ENCODE assay signal across 8 cellular contexts in genomic region chr2:112481050-112481527, GRCh38. TPM values are rescaled to one million over a fixed set of nuclear protein-coding genes. Genes with fewer than 3 reads are reported as not detected.
A peak's percentile ranks its signal among the peaks of the same experiment; 100 is the strongest.
DNase-seq lines count a peak whose midpoint lies in the region; ATAC-seq, FAIRE-seq and TF ChIP-seq lines count a peak whose summit lies in the region.

No MANE protein-coding gene starts in this region.

- H3K9ac ChIP-seq in kidney (ENCODE audit: low read length in 2 of 2), result peak overlapping the region; percentile 37 to 71

- no peak for FAIRE-seq in kidney (lab: Jason Lieb, UNC)

- POLR2A ChIA-PET in AG04449 (lab: Yijun Ruan, JAX), result interaction anchor here (0.7 kb wide), 1 partner anchor 61 kb away, joined by 3 read pairs; no protein-coding TSS in a partner anchor

- H3K36me3 ChIP-seq in kidney (ENCODE audit: control insufficient read depth in 1 of 2, insufficient read depth in 2 of 2, low read length in 2 of 2), result no peaks in the 10 kb centered on the region

- peaks cover 8 to 10% of the 10 kb centered on the region in 2 donors for H3K4me1 ChIP-seq in kidney (ENCODE audit: control insufficient read depth in 1 of 2, insufficient read depth in 1 of 2, low read depth in 1 of 2, low read length in 2 of 2)

- TF ChIP-seq CTCF in AG04449 (IDR thresholded peaks at IDR 0.05; ENCODE audit: insufficient read depth, low read length, missing control alignments), result peak; percentile 92
- TF ChIP-seq CTCF in kidney (IDR thresholded peaks at IDR 0.05; ENCODE audit: borderline replicate concordance, extremely low read depth, insufficient read depth), result peak; percentile 82

- CTCF ChIA-PET in AG04449 (lab: Yijun Ruan, JAX), result interaction anchor here (0.7 to 3.4 kb wide), 20 partner anchors 8 to 594 kb away, joined by 3 to 21 read pairs (median 4); no protein-coding TSS in a partner anchor

- DNase-seq in AG04449 (ENCODE audit: low read depth, low spot score), result no peak
- DNase-seq in NCI-H2227 treated with DMSO at 0.1 percent for 48 hours (lab: John Stamatoyannopoulos, UW), result peak; percentile 79
- peak; percentile 54 to 71 (median 64) for DNase-seq in activated CD4-positive, CD25-positive, alpha-beta regulatory T cell (lab: John Stamatoyannopoulos, UW)
- peak; percentile 78 for DNase-seq in central memory CD4-positive, alpha-beta T cell
- peak; percentile 91 for DNase-seq in kidney
- peak; percentile 67 to 71 for DNase-seq in stimulated activated CD4-positive, alpha-beta T cell treated with anti-CD3 and anti-CD28 coated beads, Interleukin-15, amount 100 ng/mL, for 1 hour (ENCODE audit: low read depth in 1 of 2, low spot score in 1 of 2)

- peak overlapping the region; percentile 58 to 82 for H3K27ac ChIP-seq in kidney (ENCODE audit: low read depth in 2 of 2, low read length in 2 of 2)

- intact Hi-C loops in kidney (cut with DNase I), result no loop called here

- no peaks in the 10 kb centered on the region for H3K9me3 ChIP-seq in kidney (ENCODE audit: control insufficient read depth in 1 of 2, low read length in 2 of 2)

- ATAC-seq in GM18867 (IDR thresholded peaks at IDR 0.05; ENCODE audit: unreplicated experiment) (peak; percentile 65), HG03103 (IDR thresholded peaks at IDR 0.05; ENCODE audit: low read depth, unreplicated experiment) (peak; percentile 60)

- H3K4me3 ChIP-seq in AG04449 (ENCODE audit: low read depth, low read length) (peak overlapping the region; percentile 83), kidney (ENCODE audit: low read length in 2 of 2) (peak overlapping the region; percentile 72 to 81)

RNA-seq across cellular contexts. Expression of gene TTL, which starts 0.9 kb away (rescaled TPM):
- total RNA-seq in kidney, result 23.5 TPM
- 11.1 TPM for polyA plus RNA-seq in kidney (ENCODE audit: insufficient read depth, low read depth, low replicate concordance)

RNA-seq across cellular contexts. Expression of gene RGPD8, which starts 47.6 kb away (rescaled TPM):
- total RNA-seq in kidney, result 13.8 TPM
- 0.77 TPM for polyA plus RNA-seq in kidney (ENCODE audit: insufficient read depth, low read depth, low replicate concordance)
